9 cellular contexts compared by ENCODE assay signal in the genomic region with DNA sequence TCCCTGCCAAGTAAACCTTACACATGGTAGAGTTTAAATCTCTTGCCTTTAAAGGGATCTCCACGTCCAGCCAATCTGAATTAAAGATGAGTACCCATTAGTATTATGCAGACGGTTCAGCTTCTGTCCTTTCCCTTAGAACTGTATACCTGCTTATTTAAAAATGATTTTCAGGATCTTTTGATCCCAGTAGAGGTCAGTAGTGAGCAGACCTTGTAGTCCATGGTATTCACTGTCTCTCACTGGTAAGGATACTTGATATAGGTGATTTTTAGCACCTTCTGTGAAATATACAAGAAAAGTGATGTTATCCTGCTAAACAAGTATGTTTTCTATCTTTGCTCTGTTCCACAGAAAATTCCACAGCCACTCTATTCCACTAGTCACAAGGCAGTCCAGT.
DNase-seq lines count a peak whose midpoint lies in the region; ATAC-seq, FAIRE-seq and TF ChIP-seq lines count a peak whose summit lies in the region.
"Had no signal": no experiment of that assay in that cellular context is flagged by ENCODE, and none has a peak within 500 bp of the region (broad histone marks: within the 10 kb centered on the region; RNA-seq: fewer than 3 reads in every experiment).

No MANE protein-coding gene starts in this region.

- ATAC-seq in GM19455 (IDR thresholded peaks at IDR 0.05; ENCODE audit: unreplicated experiment), result peak; percentile 70

- no peaks in the 10 kb centered on the region for H3K36me3 ChIP-seq in smooth muscle cell (ENCODE audit: low read depth)

- H3K9me3 ChIP-seq in smooth muscle cell (replicated peaks; ENCODE audit: low read depth), result no peaks in the 10 kb centered on the region

- FAIRE-seq in RCC 7860 (lab: Jason Lieb, UNC), result peak; percentile 75

- WGBS in smooth muscle cell (ENCODE audit: low lambda C conversion rate), result 36% methylated on average over 2 of the region's 2 CpGs

- H2AFZ ChIP-seq in smooth muscle cell (ENCODE audit: low read depth), result no peak overlapping the region
- H2AFZ ChIP-seq: parathyroid adenoma had no signal

- H3F3A ChIP-seq in smooth muscle cell (ENCODE audit: low read depth), result no peaks in the 10 kb centered on the region

- no peaks in the 10 kb centered on the region for H3K79me2 ChIP-seq in smooth muscle cell (ENCODE audit: low read depth)
- H3K79me2 ChIP-seq: parathyroid adenoma had no signal

- no peak overlapping the region for H3K4me3 ChIP-seq in HL-60 (replicated peaks; ENCODE audit: insufficient read depth, low read length)
- H3K4me3 ChIP-seq in smooth muscle cell, result no peak overlapping the region

- no peak overlapping the region for H3K9ac ChIP-seq in smooth muscle cell (ENCODE audit: low read depth)
- H3K9ac ChIP-seq: parathyroid adenoma had no signal

- TF ChIP-seq CTCF in HL-60 (IDR thresholded peaks at IDR 0.05; ENCODE audit: insufficient read depth, low read length) (peak; percentile 24), smooth muscle cell (IDR thresholded peaks at IDR 0.05; ENCODE audit: borderline replicate concordance, insufficient read depth, poor library complexity, severe bottlenecking) (peak; percentile 71)

- no peaks in the 10 kb centered on the region for H3K4me1 ChIP-seq in smooth muscle cell (ENCODE audit: low read depth)
- H3K4me1 ChIP-seq: parathyroid adenoma had no signal

- DNase-seq in COR-L47 (lab: John Stamatoyannopoulos, UW), result peak; percentile 36
- no peak for DNase-seq in HL-60 (ENCODE audit: low read depth in 1 of 2, low spot score in 1 of 2)
- peak; percentile 53 for DNase-seq in RCC 7860 (ENCODE audit: low spot score)
- peak; percentile 39 for DNase-seq in fibroblast of the conjunctiva (ENCODE audit: low read depth)
- no peak for DNase-seq in smooth muscle cell (lab: John Stamatoyannopoulos, UW; ENCODE audit: unreplicated experiment)
- no peak for DNase-seq in middle frontal gyrus (ENCODE audit: extremely low spot score, low spot score)
- no peak for DNase-seq in activated CD4-positive, CD25-positive, alpha-beta regulatory T cell (lab: John Stamatoyannopoulos, UW)

- H3K27ac ChIP-seq in HL-60 (replicated peaks) (no peak overlapping the region), smooth muscle cell (ENCODE audit: low read depth) (no peak overlapping the region)
- H3K27ac ChIP-seq: parathyroid adenoma had no signal

- no peak overlapping the region for H3K4me2 ChIP-seq in smooth muscle cell

- H3K27me3 ChIP-seq in HL-60 (ENCODE audit: insufficient read depth, poor library complexity, severe bottlenecking), result no peaks in the 10 kb centered on the region
- no peaks in the 10 kb centered on the region for H3K27me3 ChIP-seq in smooth muscle cell (ENCODE audit: low read depth)

- H4K20me1 ChIP-seq in smooth muscle cell (ENCODE audit: low read depth), result no peaks in the 10 kb centered on the region

Comparison
In these comparisons a context has a peak if more than half of its experiments do, and no peak if none do; other contexts are left out.
1. DNase-seq: peak in COR-L47 (single experiment), RCC 7860 (single experiment) and fibroblast of the conjunctiva (single experiment); none in HL-60 (0 of 2), smooth muscle cell (single experiment), middle frontal gyrus (single experiment) and activated CD4-positive, CD25-positive, alpha-beta regulatory T cell (0 of 4).